Comparison of ENCODE assay signal across 8 cellular contexts in the genomic region with DNA sequence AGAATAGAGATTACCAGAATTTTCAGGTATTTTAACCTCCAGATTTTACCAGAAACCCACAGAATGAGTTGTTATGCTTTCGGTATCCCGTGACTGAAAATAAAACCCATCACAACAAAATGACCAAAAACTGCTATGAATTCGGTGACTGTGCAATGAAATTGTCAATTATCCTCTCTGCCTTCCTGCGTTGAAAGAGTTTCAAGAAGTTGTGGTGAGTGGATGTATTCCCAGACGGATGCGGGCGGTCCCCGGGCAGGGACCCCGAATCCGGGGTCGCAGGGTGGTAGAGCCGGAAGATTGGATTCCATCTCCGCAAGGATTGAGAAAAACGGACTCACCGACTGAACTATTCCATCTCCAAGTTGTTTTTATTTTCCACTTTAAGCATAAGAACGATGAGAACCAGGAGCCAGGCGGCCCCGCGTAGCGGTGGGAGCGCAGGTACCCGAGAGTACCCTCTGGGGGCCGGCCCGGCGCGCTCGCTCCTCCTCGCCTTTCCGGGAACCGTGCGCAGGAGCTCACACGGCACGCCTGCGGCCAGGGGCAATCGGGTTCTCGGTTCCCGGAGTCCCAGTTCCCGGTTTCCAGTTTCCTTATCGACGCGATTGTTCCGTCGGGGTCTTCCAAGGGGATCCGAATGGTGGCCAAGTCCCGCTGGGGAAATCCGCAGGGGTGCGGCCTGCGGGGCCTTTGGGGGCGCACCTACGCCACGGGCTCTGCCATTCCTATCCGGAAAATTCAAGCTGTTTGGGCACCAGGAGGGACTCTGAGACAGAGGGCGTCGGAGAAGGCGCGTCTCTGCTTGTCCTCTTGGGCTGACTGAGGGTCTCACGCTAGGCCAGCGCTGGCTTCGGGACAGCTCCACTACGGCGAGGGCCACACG.
DNase-seq lines count a peak whose midpoint lies in the region; ATAC-seq and TF ChIP-seq lines count a peak whose summit lies in the region.

No MANE protein-coding gene starts in this region.

- H3K4me3 Mint-ChIP-seq in activated CD4-positive, alpha-beta T cell treated with anti-CD3 and anti-CD28 coated beads, Interleukin-2, amount 10 ng/mL, durations not matched to agents 24 days and 14 days = peak overlapping the region; percentile 78

- H3K27me3 Mint-ChIP-seq in activated CD4-positive, alpha-beta T cell treated with anti-CD3 and anti-CD28 coated beads, Interleukin-2, amount 10 ng/mL, durations not matched to agents 24 days and 14 days = peaks cover 6% of the 10 kb centered on the region

- H3K9me3 Mint-ChIP-seq in activated CD4-positive, alpha-beta T cell treated with anti-CD3 and anti-CD28 coated beads, Interleukin-2, amount 10 ng/mL, durations not matched to agents 24 days and 14 days = no peaks in the 10 kb centered on the region

- peaks cover 12% of the 10 kb centered on the region for H3K36me3 Mint-ChIP-seq in activated CD4-positive, alpha-beta T cell treated with anti-CD3 and anti-CD28 coated beads, Interleukin-2, amount 10 ng/mL, durations not matched to agents 24 days and 14 days (ENCODE audit: low read depth)

- no peak for TF ChIP-seq CTCF in epithelial cell of proximal tubule (conservative IDR thresholded peaks at IDR 0.05; ENCODE audit: low read depth, low read length)

- ATAC-seq in GM18511 (IDR thresholded peaks at IDR 0.05; ENCODE audit: unreplicated experiment) = peak; percentile 77
- ATAC-seq in sciatic nerve = peak; percentile 78
- no peak for ATAC-seq in HG02840 (IDR thresholded peaks at IDR 0.05; ENCODE audit: low FRiP score, unreplicated experiment)
- ATAC-seq in GM21528 (IDR thresholded peaks at IDR 0.05; ENCODE audit: low FRiP score, unreplicated experiment) = no peak

- H3K27ac Mint-ChIP-seq in activated CD4-positive, alpha-beta T cell treated with anti-CD3 and anti-CD28 coated beads, Interleukin-2, amount 10 ng/mL, durations not matched to agents 24 days and 14 days = peak overlapping the region; percentile 84

- intact Hi-C loops in activated CD4-positive, alpha-beta T cell treated with anti-CD3 and anti-CD28 coated beads, Interleukin-2, amount 10 ng/mL, durations not matched to agents 24 days and 14 days (cut with micrococcal nuclease) = loop anchor here (1.0 kb wide), 1 partner anchor 171 kb away; no protein-coding TSS in a partner anchor
- intact Hi-C loops in sciatic nerve (cut with DNase I) = no loop called here

- DNase-seq in activated CD4-positive, alpha-beta T cell treated with anti-CD3 and anti-CD28 coated beads, Interleukin-2, amount 10 ng/mL, durations not matched to agents 24 days and 14 days = peak; percentile 86
- DNase-seq in epithelial cell of proximal tubule (ENCODE audit: low read depth) = no peak
- peak; percentile 63 for DNase-seq in sciatic nerve (ENCODE audit: low spot score)
- DNase-seq in NCI-H748 (lab: John Stamatoyannopoulos, UW; ENCODE audit: unreplicated experiment) = no peak
- no peak for DNase-seq in hippocampal formation (lab: John Stamatoyannopoulos, UW)

- H3K4me1 Mint-ChIP-seq in activated CD4-positive, alpha-beta T cell treated with anti-CD3 and anti-CD28 coated beads, Interleukin-2, amount 10 ng/mL, durations not matched to agents 24 days and 14 days = peaks cover 54% of the 10 kb centered on the region

- peak overlapping the region; percentile 29 for H3K4me3 ChIP-seq in epithelial cell of proximal tubule (ENCODE audit: low read depth, low read length)

Comparison
In these comparisons a context has a peak if more than half of its experiments do, and no peak if none do; other contexts are left out.
1. ATAC-seq: peak in GM18511 (single experiment) and sciatic nerve (single experiment); none in HG02840 (single experiment) and GM21528 (single experiment).
2. DNase-seq: peak in activated CD4-positive, alpha-beta T cell treated with anti-CD3 and anti-CD28 coated beads, Interleukin-2, amount 10 ng/mL, durations not matched to agents 24 days and 14 days (single experiment) and sciatic nerve (single experiment); none in epithelial cell of proximal tubule (single experiment), NCI-H748 (single experiment) and hippocampal formation (0 of 2).